ENCODE assay signal across 15 cellular contexts in genomic region chr14:32728526-32728925, GRCh38.
A peak's percentile ranks its signal among the peaks of the same experiment; 100 is the strongest.
DNase-seq lines count a peak whose midpoint lies in the region; ATAC-seq lines count a peak whose summit lies in the region.
"Had no signal": no experiment of that assay in that cellular context is flagged by ENCODE, and none has a peak within 500 bp of the region (broad histone marks: within the 10 kb centered on the region; RNA-seq: fewer than 3 reads in every experiment).

No MANE protein-coding gene starts in this region.

- H3K27ac ChIP-seq in caudate nucleus (ENCODE audit: low read depth, low read length), result peak overlapping the region; percentile 86
- peak overlapping the region; percentile 54 for H3K27ac ChIP-seq in layer of hippocampus (ENCODE audit: low read depth, low read length)
- H3K27ac ChIP-seq: A549 had no signal

- H3K4me1 Mint-ChIP-seq in stimulated activated naive B cell treated with anti-CD40 and anti-IgM and Interleukin-4, amounts not matched to agents 10 μg/mL and 1 μg/mL and 100 μg/mL, for 72 hours, result no peaks in the 10 kb centered on the region
- H3K4me1 Mint-ChIP-seq: CD8-positive, alpha-beta memory T cell had no signal

- ATAC-seq in stimulated activated naive B cell treated with anti-CD40 and anti-IgM and Interleukin-4, amounts not matched to agents 10 μg/mL and 1 μg/mL and 100 μg/mL, for 72 hours (replicated peaks), result no peak
- no peak for ATAC-seq in HG03354 (IDR thresholded peaks at IDR 0.05; ENCODE audit: poor library complexity, severe bottlenecking, unreplicated experiment)
- ATAC-seq: A549 had no signal

- no peaks in the 10 kb centered on the region for H3K27me3 Mint-ChIP-seq in stimulated activated naive B cell treated with anti-CD40 and anti-IgM and Interleukin-4, amounts not matched to agents 10 μg/mL and 1 μg/mL and 100 μg/mL, for 72 hours

- no peaks in the 10 kb centered on the region for H3K36me3 Mint-ChIP-seq in stimulated activated naive B cell treated with anti-CD40 and anti-IgM and Interleukin-4, amounts not matched to agents 10 μg/mL and 1 μg/mL and 100 μg/mL, for 72 hours
- H3K36me3 Mint-ChIP-seq: CD14-positive monocyte; CD8-positive, alpha-beta memory T cell had no signal

- no peak for DNase-seq in caudate nucleus (lab: John Stamatoyannopoulos, UW)
- DNase-seq in pons (ENCODE audit: low spot score), result peak; percentile 82
- no peak for DNase-seq in MV-4-11 (lab: John Stamatoyannopoulos, UW)
- DNase-seq in NCI-H1092 treated with DMSO at 0.1 percent for 48 hours (lab: John Stamatoyannopoulos, UW), result no peak
- no peak for DNase-seq in stimulated activated naive B cell treated with anti-CD40 and anti-IgM and Interleukin-4, amounts not matched to agents 10 μg/mL and 1 μg/mL and 100 μg/mL, for 72 hours
- DNase-seq: Caco-2; CD8-positive, alpha-beta memory T cell; DND-41; GDM1; HCEC 1CT; HFFc6 had no signal

- no peak overlapping the region for H3K27ac Mint-ChIP-seq in stimulated activated naive B cell treated with anti-CD40 and anti-IgM and Interleukin-4, amounts not matched to agents 10 μg/mL and 1 μg/mL and 100 μg/mL, for 72 hours
- H3K27ac Mint-ChIP-seq: CD14-positive monocyte; CD8-positive, alpha-beta memory T cell; HFFc6 had no signal

- no peak overlapping the region for H3K4me3 Mint-ChIP-seq in stimulated activated naive B cell treated with anti-CD40 and anti-IgM and Interleukin-4, amounts not matched to agents 10 μg/mL and 1 μg/mL and 100 μg/mL, for 72 hours
- H3K4me3 Mint-ChIP-seq: CD14-positive monocyte; CD8-positive, alpha-beta memory T cell; HFFc6 had no signal

- no peaks in the 10 kb centered on the region for H3K9me3 Mint-ChIP-seq in stimulated activated naive B cell treated with anti-CD40 and anti-IgM and Interleukin-4, amounts not matched to agents 10 μg/mL and 1 μg/mL and 100 μg/mL, for 72 hours
- H3K9me3 Mint-ChIP-seq: HFFc6 had no signal

- H3K27me3 ChIP-seq in layer of hippocampus (ENCODE audit: control insufficient read depth, insufficient read depth, low read length), result no peaks in the 10 kb centered on the region
